ENCODE assay signal across 8 cellular contexts in genomic region chr14:54488646-54489317, GRCh38. TPM values are rescaled to one million over a fixed set of nuclear protein-coding genes. Genes with fewer than 3 reads are reported as not detected.
DNase-seq lines count a peak whose midpoint lies in the region; ATAC-seq and TF ChIP-seq lines count a peak whose summit lies in the region.

Gene GMFB, minus strand, starts transcription at chr14:54488980. Its CDS starts 53 bp downstream, at chr14:54488927.

- DNase-seq in GM13977 (ENCODE audit: low spot score) (peak; percentile 94), NCI-H146 treated with DMSO at 0.1 percent for 48 hours (lab: John Stamatoyannopoulos, UW; ENCODE audit: unreplicated experiment) (peak; percentile 88), amniotic epithelial cell (ENCODE audit: low read depth) (peak; percentile 88), left cardiac atrium (peak; percentile 95), prostate gland (ENCODE audit: low spot score) (peak; percentile 90)

- no peaks in the 10 kb centered on the region for H3K9me3 ChIP-seq in prostate gland

- WGBS in prostate gland: under 1% methylated on average over 43 of the region's 51 CpGs
- under 1% methylated on average over 51 of the region's 51 CpGs for WGBS in urinary bladder

- H3K4me3 ChIP-seq in prostate gland (peak within 1 kb of the TSS; percentile 58 to 78), urinary bladder (ENCODE audit: low read depth, low read length) (peak within 1 kb of the TSS; percentile 87)

- ATAC-seq in HG02884 (IDR thresholded peaks at IDR 0.05; ENCODE audit: unreplicated experiment) (peak; percentile 85), left cardiac atrium (peak; percentile 97)

- H3K4me1 ChIP-seq in prostate gland (replicated peaks) (peaks cover 9% of the 10 kb centered on the region), urinary bladder (ENCODE audit: insufficient read depth) (no peaks in the 10 kb centered on the region)

- intact Hi-C loops in T-helper 1 cell treated with Interleukin-12 subunit alpha and Interleukin-12 subunit beta and Interleukin-4 antibody, amounts not matched to agents 30 ng/mL and 1 ng/mL, for 36 hours (cut with micrococcal nuclease): loop anchor here (1.0 to 5.0 kb wide), 12 partner anchors 21 to 1628 kb away; partner anchors contain the start of genes CGRRF1, CNIH1, FBXO34 and GCH1
- intact Hi-C loops in left cardiac atrium (cut with DNase I) (no loop called here), prostate gland (cut with DNase I) (loop anchor here (2.0 kb wide), 1 partner anchor 48 kb away; the partner anchor contains the start of gene CNIH1)

- H3K27me3 ChIP-seq in prostate gland (replicated peaks; ENCODE audit: insufficient read depth): no peaks in the 10 kb centered on the region

- H3K36me3 ChIP-seq in prostate gland: no peaks in the 10 kb centered on the region
- no peaks in the 10 kb centered on the region for H3K36me3 ChIP-seq in urinary bladder (ENCODE audit: insufficient read depth)

- in situ Hi-C loops in GM13977 (cut with MboI; ENCODE audit: low pct_unique_long_range_greater_than_20kb, low sequenced_read_pairs, unreplicated experiment): no loop called here

- peak; percentile 24 for TF ChIP-seq CTCF in GM13977 (IDR thresholded peaks at IDR 0.05; ENCODE audit: extremely low read depth, insufficient read depth, missing control alignments)
- peak in 3 of 4 experiments; percentile 25 to 46 (median 38) for TF ChIP-seq CTCF in prostate gland (IDR thresholded peaks at IDR 0.05)

- H3K27ac ChIP-seq in prostate gland (peak within 1 kb of the TSS; percentile 82 to 90), urinary bladder (ENCODE audit: low read depth) (peak within 1 kb of the TSS; percentile 96)

- peak; percentile 67 for TF ChIP-seq POLR2A in prostate gland (IDR thresholded peaks at IDR 0.05)

RNA-seq across cellular contexts. Expression of gene GMFB, which starts in this region (rescaled TPM):
- 37.3 and 37.4 TPM in 2 replicates for total RNA-seq in T-helper 1 cell treated with Interleukin-12 subunit alpha and Interleukin-12 subunit beta and Interleukin-4 antibody, amounts not matched to agents 30 ng/mL and 1 ng/mL, for 36 hours
- 10 to 100 TPM; 31.3 to 32.7 TPM for total RNA-seq in left cardiac atrium
- 10 to 100 TPM; 19.2 to 37.1 TPM for total RNA-seq in prostate gland
- 120 TPM for total RNA-seq in urinary bladder
- 18.3 TPM for polyA plus RNA-seq in urinary bladder

Comparison
In these comparisons a context has a peak if more than half of its experiments do, and no peak if none do; other contexts are left out.
1. Peak in every context shown above with its lines: DNase-seq, ATAC-seq, H3K4me3 ChIP-seq and H3K27ac ChIP-seq.
2. intact Hi-C loops: an anchor here in T-helper 1 cell treated with Interleukin-12 subunit alpha and Interleukin-12 subunit beta and Interleukin-4 antibody, amounts not matched to agents 30 ng/mL and 1 ng/mL, for 36 hours (1.0 to 5.0 kb wide) and prostate gland (2.0 kb wide); none called in left cardiac atrium.